19 cellular contexts compared by ENCODE assay signal in the genomic region with DNA sequence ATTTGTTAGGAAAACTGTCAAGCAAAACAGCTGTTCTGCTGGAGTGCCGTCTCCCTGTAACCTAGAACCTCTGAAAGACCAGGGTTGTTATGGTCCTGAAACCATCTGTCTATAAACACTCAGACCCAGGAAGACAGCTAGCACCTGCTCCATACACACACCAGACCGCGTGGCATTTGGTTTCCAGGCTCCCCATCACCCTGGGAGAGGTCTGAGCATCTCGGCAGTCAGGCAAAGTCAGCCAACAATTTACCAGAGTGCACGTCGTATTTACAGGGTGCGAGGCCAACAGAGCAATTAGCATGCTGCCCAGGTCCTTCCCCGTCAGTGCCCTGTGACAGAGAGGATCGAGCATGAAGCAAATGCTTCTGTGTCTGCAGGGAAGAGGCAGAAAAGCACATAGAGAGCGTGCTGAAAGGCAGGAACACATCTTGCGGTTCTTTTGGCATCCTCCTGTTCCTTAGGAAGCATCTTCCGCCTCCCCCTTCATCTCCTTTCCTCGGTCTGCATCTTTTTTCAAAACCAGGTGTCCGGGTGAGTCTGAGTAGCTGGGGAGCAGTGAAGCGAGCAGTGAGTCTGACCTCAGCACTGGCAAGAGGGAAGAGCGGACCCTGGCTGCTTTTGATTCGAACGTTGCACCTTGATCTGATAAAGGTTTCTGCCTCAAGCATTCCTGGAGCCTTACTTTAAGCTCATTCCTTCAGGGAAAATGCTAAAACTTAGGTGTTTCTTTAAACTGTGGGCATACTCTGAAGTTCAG.
DNase-seq lines count a peak whose midpoint lies in the region; ATAC-seq and TF ChIP-seq lines count a peak whose summit lies in the region.
"Had no signal": no experiment of that assay in that cellular context is flagged by ENCODE, and none has a peak within 500 bp of the region (broad histone marks: within the 10 kb centered on the region; RNA-seq: fewer than 3 reads in every experiment).

No MANE protein-coding gene starts in this region.

- DNase-seq in COLO668 (lab: John Stamatoyannopoulos, UW; ENCODE audit: unreplicated experiment) (peak; percentile 17), NCI-H146 (lab: John Stamatoyannopoulos, UW) (peak; percentile 76), NCI-H774 (lab: John Stamatoyannopoulos, UW) (peak; percentile 78), head of caudate nucleus (peak in 25 of 42 donors; percentile 14 to 53 (median 27)), RWPE1 (ENCODE audit: low spot score) (no peak), foreskin melanocyte (no peak), right cardiac atrium (no peak)
- DNase-seq in activated naive CD8-positive, alpha-beta T cell treated with anti-CD3 and anti-CD28 coated beads for 36 hours = no peak
- DNase-seq: activated CD4-positive, alpha-beta T cell treated with anti-CD3 and anti-CD28 coated beads for 1 hour; activated CD8-positive, alpha-beta memory T cell treated with anti-CD3 and anti-CD28 coated beads, Interleukin-2, amount 10 ng/mL, durations not matched to agents 7 days and 5 days; activated effector memory CD4-positive, alpha-beta T cell treated with Interleukin-2 at 50 U/mL for 16 hours; CD4-positive, alpha-beta memory T cell; cerebellar nuclear complex; effector memory CD4-positive, alpha-beta T cell; EL; left cardiac atrium; SK-N-SH; stimulated activated CD4-positive, alpha-beta T cell treated with anti-CD3 and anti-CD28 coated beads, Interleukin-2, amount 100 ng/mL, for 48 hours; T1000 had no signal

- no peak for ATAC-seq in right cardiac atrium
- ATAC-seq: activated CD8-positive, alpha-beta memory T cell treated with anti-CD3 and anti-CD28 coated beads, Interleukin-2, amount 10 ng/mL, durations not matched to agents 7 days and 5 days; left cardiac atrium had no signal

- H3K4me1 ChIP-seq in right cardiac atrium (ENCODE audit: control insufficient read depth, insufficient read depth, low read length) = no peaks in the 10 kb centered on the region

- no peaks in the 10 kb centered on the region for H3K9me3 ChIP-seq in right cardiac atrium (ENCODE audit: control insufficient read depth, low read length)
- H3K9me3 ChIP-seq: SK-N-SH had no signal

- CTCF ChIA-PET in RWPE1 (lab: Yijun Ruan, JAX) = interaction anchor here (0.6 kb wide), 2 partner anchors 1264 to 1751 kb away, joined by 4 to 5 read pairs; no protein-coding TSS in a partner anchor

- H3K36me3 Mint-ChIP-seq in activated naive CD8-positive, alpha-beta T cell treated with anti-CD3 and anti-CD28 coated beads for 36 hours = no peaks in the 10 kb centered on the region
- H3K36me3 Mint-ChIP-seq: activated CD8-positive, alpha-beta memory T cell treated with anti-CD3 and anti-CD28 coated beads, Interleukin-2, amount 10 ng/mL, durations not matched to agents 7 days and 5 days; CD4-positive, alpha-beta memory T cell had no signal

- no peak overlapping the region for H3K27ac Mint-ChIP-seq in activated naive CD8-positive, alpha-beta T cell treated with anti-CD3 and anti-CD28 coated beads for 36 hours
- H3K27ac Mint-ChIP-seq: activated CD8-positive, alpha-beta memory T cell treated with anti-CD3 and anti-CD28 coated beads, Interleukin-2, amount 10 ng/mL, durations not matched to agents 7 days and 5 days; CD4-positive, alpha-beta memory T cell had no signal

- no peaks in the 10 kb centered on the region for H3K9me3 Mint-ChIP-seq in activated naive CD8-positive, alpha-beta T cell treated with anti-CD3 and anti-CD28 coated beads for 36 hours

- 51% methylated on average over 18 of the region's 18 CpGs for WGBS in right cardiac atrium

- no peaks in the 10 kb centered on the region for H3K4me1 Mint-ChIP-seq in activated naive CD8-positive, alpha-beta T cell treated with anti-CD3 and anti-CD28 coated beads for 36 hours
- H3K4me1 Mint-ChIP-seq: activated CD8-positive, alpha-beta memory T cell treated with anti-CD3 and anti-CD28 coated beads, Interleukin-2, amount 10 ng/mL, durations not matched to agents 7 days and 5 days; CD4-positive, alpha-beta memory T cell had no signal

- no peak overlapping the region for H3K27ac ChIP-seq in RWPE1
- no peak overlapping the region for H3K27ac ChIP-seq in right cardiac atrium (ENCODE audit: low read length)

- H3K27me3 ChIP-seq in right cardiac atrium (ENCODE audit: control insufficient read depth, insufficient read depth) = no peaks in the 10 kb centered on the region

- intact Hi-C loops in head of caudate nucleus (cut with DNase I) = no loop called here
- intact Hi-C loops in right cardiac atrium (cut with DNase I) = no loop called here

- no peak for TF ChIP-seq CTCF in RWPE1 (conservative IDR thresholded peaks at IDR 0.05; ENCODE audit: low read depth)

- POLR2A ChIA-PET in RWPE1 (lab: Yijun Ruan, JAX; ENCODE audit: low non-redundant PET) = no interaction called here

- no peak overlapping the region for H3K4me3 Mint-ChIP-seq in activated naive CD8-positive, alpha-beta T cell treated with anti-CD3 and anti-CD28 coated beads for 36 hours
- H3K4me3 Mint-ChIP-seq: activated CD8-positive, alpha-beta memory T cell treated with anti-CD3 and anti-CD28 coated beads, Interleukin-2, amount 10 ng/mL, durations not matched to agents 7 days and 5 days; CD4-positive, alpha-beta memory T cell had no signal

- no peak overlapping the region for H3K4me3 ChIP-seq in right cardiac atrium (ENCODE audit: low read length)

- H3K27me3 Mint-ChIP-seq in activated naive CD8-positive, alpha-beta T cell treated with anti-CD3 and anti-CD28 coated beads for 36 hours = no peaks in the 10 kb centered on the region
- H3K27me3 Mint-ChIP-seq: activated CD8-positive, alpha-beta memory T cell treated with anti-CD3 and anti-CD28 coated beads, Interleukin-2, amount 10 ng/mL, durations not matched to agents 7 days and 5 days; CD4-positive, alpha-beta memory T cell had no signal

Comparison
In these comparisons a context has a peak if more than half of its experiments do, and no peak if none do; other contexts are left out.
1. DNase-seq: peak in COLO668 (single experiment), NCI-H146 (single experiment), NCI-H774 (single experiment) and head of caudate nucleus (25 of 42); none in RWPE1 (single experiment), foreskin melanocyte (single experiment), right cardiac atrium (0 of 3) and activated naive CD8-positive, alpha-beta T cell treated with anti-CD3 and anti-CD28 coated beads for 36 hours (single experiment).